12 cellular contexts compared by ENCODE assay signal in genomic region chr1:224637510-224637909, GRCh38. TPM values are rescaled to one million over a fixed set of nuclear protein-coding genes. Genes with fewer than 3 reads are reported as not detected.
A peak's percentile ranks its signal among the peaks of the same experiment; 100 is the strongest.
DNase-seq lines count a peak whose midpoint lies in the region; ATAC-seq and TF ChIP-seq lines count a peak whose summit lies in the region.
"Had no signal": no experiment of that assay in that cellular context is flagged by ENCODE, and none has a peak within 500 bp of the region (broad histone marks: within the 10 kb centered on the region; RNA-seq: fewer than 3 reads in every experiment).

No MANE protein-coding gene starts in this region.

- no peaks in the 10 kb centered on the region for H3K36me3 Mint-ChIP-seq in activated CD8-positive, alpha-beta T cell treated with anti-CD3 and anti-CD28 coated beads, Interleukin-2, amount 10 ng/mL, durations not matched to agents 7 days and 5 days (ENCODE audit: low read depth)
- no peaks in the 10 kb centered on the region for H3K36me3 Mint-ChIP-seq in glutamatergic neuron (ENCODE audit: unreplicated experiment)

- in situ Hi-C loops in GM23248 (cut with MboI): no loop called here
- in situ Hi-C loops in ACHN (cut with HindIII; ENCODE audit: low pct_ligation_motif_present, low pct_unique_long_range_greater_than_20kb, low sequenced_read_pairs): no loop called here

- TF ChIP-seq CTCF in glutamatergic neuron (IDR thresholded peaks at IDR 0.05; ENCODE audit: partially characterized antibody, unreplicated experiment) (no peak), ascending aorta (IDR thresholded peaks at IDR 0.05) (no peak)

- peak; percentile 74 for DNase-seq in AG08395 (ENCODE audit: low spot score)
- peak; percentile 81 for DNase-seq in GM23248
- no peak for DNase-seq in activated CD8-positive, alpha-beta T cell treated with anti-CD3 and anti-CD28 coated beads, Interleukin-2, amount 10 ng/mL, durations not matched to agents 7 days and 5 days
- no peak for DNase-seq in glutamatergic neuron
- DNase-seq in ACHN: no peak
- DNase-seq in ascending aorta (ENCODE audit: low spot score in 2 of 2): no peak
- DNase-seq in DMS53 treated with DMSO at 0.1 percent for 48 hours (lab: John Stamatoyannopoulos, UW; ENCODE audit: unreplicated experiment): no peak
- DNase-seq: Calu3; stimulated activated CD4-positive, alpha-beta T cell treated with anti-CD3 and anti-CD28 coated beads, Interleukin-4, amount 100 ng/mL, for 24 hours had no signal

- H3K79me2 ChIP-seq in GM23248 (ENCODE audit: insufficient read depth): no peaks in the 10 kb centered on the region

- no peaks in the 10 kb centered on the region for H3K27me3 ChIP-seq in GM23248 (replicated peaks; ENCODE audit: insufficient read depth)
- no peaks in the 10 kb centered on the region for H3K27me3 ChIP-seq in ascending aorta
- H3K27me3 ChIP-seq: suprapubic skin had no signal

- peak overlapping the region; percentile 10 for H3K27ac Mint-ChIP-seq in activated CD8-positive, alpha-beta T cell treated with anti-CD3 and anti-CD28 coated beads, Interleukin-2, amount 10 ng/mL, durations not matched to agents 7 days and 5 days
- peak overlapping the region; percentile 9 for H3K27ac Mint-ChIP-seq in glutamatergic neuron (ENCODE audit: unreplicated experiment)

- 70 to 77% methylated on average over 5 of the region's 5 CpGs for WGBS in GM23248 (ENCODE audit: low coverage in 1 of 2, low lambda C conversion rate in 2 of 2, missing lambda C conversion rate in 2 of 2), 2 experiments

- peaks cover 31% of the 10 kb centered on the region for H3K4me1 ChIP-seq in GM23248 (ENCODE audit: insufficient read depth)
- H3K4me1 ChIP-seq in ascending aorta: no peaks in the 10 kb centered on the region
- H3K4me1 ChIP-seq: suprapubic skin had no signal

- no peak overlapping the region for H3K4me2 ChIP-seq in GM23248 (ENCODE audit: unreplicated experiment)

- no peaks in the 10 kb centered on the region for H4K20me1 ChIP-seq in GM23248 (ENCODE audit: insufficient read depth)

- POLR2A ChIA-PET in activated CD8-positive, alpha-beta T cell treated with anti-CD3 and anti-CD28 coated beads, Interleukin-2, amount 10 ng/mL, durations not matched to agents 7 days and 5 days (lab: Charles Lee): no interaction called here

- H3K36me3 ChIP-seq in GM23248 (ENCODE audit: low read depth) (no peaks in the 10 kb centered on the region), ascending aorta (no peaks in the 10 kb centered on the region)
- H3K36me3 ChIP-seq: suprapubic skin had no signal

- CTCF ChIA-PET in activated CD8-positive, alpha-beta T cell treated with anti-CD3 and anti-CD28 coated beads, Interleukin-2, amount 10 ng/mL, durations not matched to agents 7 days and 5 days (lab: Charles Lee): no interaction called here

- intact Hi-C loops in ascending aorta (cut with DNase I): no loop called here

- H3K27me3 Mint-ChIP-seq in activated CD8-positive, alpha-beta T cell treated with anti-CD3 and anti-CD28 coated beads, Interleukin-2, amount 10 ng/mL, durations not matched to agents 7 days and 5 days (ENCODE audit: low read depth): peaks cover 8% of the 10 kb centered on the region
- peaks cover 6% of the 10 kb centered on the region for H3K27me3 Mint-ChIP-seq in glutamatergic neuron (ENCODE audit: unreplicated experiment)

- H3K27ac ChIP-seq in GM23248 (peak overlapping the region; percentile 21; the same call in 1 of the 2 replicates), ascending aorta (no peak overlapping the region)
- H3K27ac ChIP-seq: suprapubic skin had no signal

- H3K9me3 Mint-ChIP-seq in activated CD8-positive, alpha-beta T cell treated with anti-CD3 and anti-CD28 coated beads, Interleukin-2, amount 10 ng/mL, durations not matched to agents 7 days and 5 days (ENCODE audit: insufficient read depth): no peaks in the 10 kb centered on the region
- H3K9me3 Mint-ChIP-seq in glutamatergic neuron (ENCODE audit: unreplicated experiment): no peaks in the 10 kb centered on the region
- H3K9me3 Mint-ChIP-seq: neural crest cell had no signal

- H3K4me3 ChIP-seq in GM23248 (no peak overlapping the region), ascending aorta (no peak overlapping the region)
- H3K4me3 ChIP-seq: suprapubic skin had no signal

- H3K9me2 ChIP-seq in GM23248 (ENCODE audit: insufficient read depth): no peaks in the 10 kb centered on the region

- H2AFZ ChIP-seq in GM23248: no peak overlapping the region

- H3K4me3 Mint-ChIP-seq in activated CD8-positive, alpha-beta T cell treated with anti-CD3 and anti-CD28 coated beads, Interleukin-2, amount 10 ng/mL, durations not matched to agents 7 days and 5 days: no peak overlapping the region
- no peak overlapping the region for H3K4me3 Mint-ChIP-seq in glutamatergic neuron (ENCODE audit: unreplicated experiment)
- H3K4me3 Mint-ChIP-seq: neural crest cell had no signal

- peaks cover 16% of the 10 kb centered on the region for H3K4me1 Mint-ChIP-seq in activated CD8-positive, alpha-beta T cell treated with anti-CD3 and anti-CD28 coated beads, Interleukin-2, amount 10 ng/mL, durations not matched to agents 7 days and 5 days (ENCODE audit: low read depth)
- H3K4me1 Mint-ChIP-seq in glutamatergic neuron (ENCODE audit: low read depth, unreplicated experiment): peaks cover 24% of the 10 kb centered on the region

- peaks cover 18% of the 10 kb centered on the region for H3F3A ChIP-seq in GM23248 (ENCODE audit: insufficient read depth)

- no peak overlapping the region for H3K9ac ChIP-seq in GM23248

- H3K9me3 ChIP-seq in GM23248 (ENCODE audit: low read depth): no peaks in the 10 kb centered on the region
- no peaks in the 10 kb centered on the region for H3K9me3 ChIP-seq in ascending aorta
- H3K9me3 ChIP-seq: suprapubic skin had no signal

- ATAC-seq in activated CD8-positive, alpha-beta T cell treated with anti-CD3 and anti-CD28 coated beads, Interleukin-2, amount 10 ng/mL, durations not matched to agents 7 days and 5 days: peak; percentile 47
- ATAC-seq in HG02759 (IDR thresholded peaks at IDR 0.05; ENCODE audit: unreplicated experiment): no peak

RNA-seq across cellular contexts. Expression of gene CNIH3, which starts 21.4 kb away (rescaled TPM):
- total RNA-seq in GM23248 (2014; rRNA removed; shearing (Covaris generic)): 2.1 and 6.4 TPM in 2 replicates
- 4.7 and 6.2 TPM in 2 replicates for polyA plus RNA-seq in GM23248 (2016; fragmentation: Nextera tagmentation; extraction: Ambion mirVana)
- total RNA-seq in activated CD8-positive, alpha-beta T cell treated with anti-CD3 and anti-CD28 coated beads, Interleukin-2, amount 10 ng/mL, durations not matched to agents 7 days and 5 days: 1 to 10 TPM; 1.5 to 2.5 TPM
- total RNA-seq in glutamatergic neuron (ENCODE audit: unreplicated experiment) (4.4 TPM), ascending aorta (not detected)

Comparison
In these comparisons a context has a peak if more than half of its experiments do, and no peak if none do; other contexts are left out.
1. DNase-seq: peak in AG08395 (single experiment) and GM23248 (single experiment); none in activated CD8-positive, alpha-beta T cell treated with anti-CD3 and anti-CD28 coated beads, Interleukin-2, amount 10 ng/mL, durations not matched to agents 7 days and 5 days (single experiment), glutamatergic neuron (single experiment), ACHN (single experiment), ascending aorta (0 of 2) and DMS53 treated with DMSO at 0.1 percent for 48 hours (single experiment).